19 cellular contexts compared by ENCODE assay signal in the genomic region with DNA sequence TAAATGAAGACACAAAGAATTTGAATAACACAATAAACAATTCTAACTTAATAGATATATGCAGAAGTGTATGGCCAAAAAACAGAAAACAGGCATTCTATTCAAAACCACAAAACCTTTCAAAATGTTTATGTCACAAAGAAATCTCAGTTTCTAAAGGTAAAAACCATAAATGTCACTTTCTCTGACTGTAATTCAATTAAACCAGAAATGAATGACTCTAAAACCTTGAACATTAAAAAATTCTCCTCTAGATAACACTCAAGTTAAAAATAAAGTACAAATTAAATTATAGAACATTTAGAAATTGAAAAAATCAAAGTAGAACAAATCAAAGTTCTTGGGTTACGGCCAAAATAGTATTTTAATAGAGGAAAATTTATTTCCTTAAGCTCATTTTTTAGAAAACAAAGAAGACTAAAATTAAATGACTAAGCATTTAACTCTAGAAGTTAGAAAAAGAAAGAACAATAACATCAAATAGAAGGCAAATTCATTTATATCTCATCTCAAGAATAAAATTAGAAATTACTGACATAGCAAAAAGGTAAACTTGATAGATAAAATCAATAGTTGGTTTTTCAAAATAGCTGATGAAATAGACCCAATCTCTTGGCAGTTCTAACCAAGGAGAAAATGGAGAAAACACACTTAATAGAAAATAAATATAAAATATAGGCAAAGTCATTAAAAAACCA.
"Had no signal": no experiment of that assay in that cellular context is flagged by ENCODE, and none has a peak within 500 bp of the region (broad histone marks: within the 10 kb centered on the region; RNA-seq: fewer than 3 reads in every experiment).

No MANE protein-coding gene starts in this region.

- H3K4me1 ChIP-seq: esophagus squamous epithelium, psoas muscle, stomach, transverse colon had no signal

- ATAC-seq: effector memory CD8-positive, alpha-beta T cell; naive thymus-derived CD4-positive, alpha-beta T cell; psoas muscle; sciatic nerve had no signal

- H2AFZ ChIP-seq: hepatocyte had no signal

- H3K27ac ChIP-seq: esophagus squamous epithelium, hepatocyte, psoas muscle, stomach, thoracic aorta, transverse colon had no signal

- H3K9me3 ChIP-seq: esophagus squamous epithelium, psoas muscle, stomach, thoracic aorta, transverse colon had no signal

- DNase-seq: effector memory CD8-positive, alpha-beta T cell; esophagus squamous epithelium; foreskin fibroblast; head of caudate nucleus; kidney glomerular epithelial cell; mesendoderm; naive thymus-derived CD4-positive, alpha-beta T cell; nephron progenitor cell; psoas muscle; retina; stimulated activated CD4-positive, alpha-beta T cell treated with anti-CD3 and anti-CD28 coated beads, Interleukin-2, amount 100 ng/mL, for 24 hours; stimulated activated CD4-positive, alpha-beta T cell treated with anti-CD3 and anti-CD28 coated beads, Interleukin-4, amount 100 ng/mL, for 4 hours; stimulated activated naive CD4-positive, alpha-beta T cell; stomach; substantia nigra; transverse colon had no signal

- H3K79me2 ChIP-seq: hepatocyte had no signal

- H3K36me3 ChIP-seq: esophagus squamous epithelium, stomach, thoracic aorta, transverse colon had no signal

- H3K27me3 ChIP-seq: hepatocyte had no signal

- H3K4me2 ChIP-seq: hepatocyte had no signal

- H3K4me3 ChIP-seq: esophagus squamous epithelium, hepatocyte, psoas muscle, stomach, thoracic aorta, transverse colon had no signal
